16 cellular contexts compared by ENCODE assay signal in genomic region chr13:33758113-33758512, GRCh38. TPM values are rescaled to one million over a fixed set of nuclear protein-coding genes. Genes with fewer than 3 reads are reported as not detected.
DNase-seq lines count a peak whose midpoint lies in the region; ATAC-seq and TF ChIP-seq lines count a peak whose summit lies in the region.
"Had no signal": no experiment of that assay in that cellular context is flagged by ENCODE, and none has a peak within 500 bp of the region (broad histone marks: within the 10 kb centered on the region; RNA-seq: fewer than 3 reads in every experiment).

No MANE protein-coding gene starts in this region.

- H3K4me3 ChIP-seq in OCI-LY3 (ENCODE audit: low read length) (no peak overlapping the region), vagina (no peak overlapping the region), MM.1S (ENCODE audit: low read length) (no peak overlapping the region)
- H3K4me3 ChIP-seq: breast epithelium, lower lobe of right lung, stomach had no signal

- TF ChIP-seq CTCF in OCI-LY3 (IDR thresholded peaks at IDR 0.05; ENCODE audit: low read depth, low read length) (no peak), vagina (IDR thresholded peaks at IDR 0.05) (no peak), MM.1S (IDR thresholded peaks at IDR 0.05; ENCODE audit: low read length) (no peak)

- H3K79me2 ChIP-seq in OCI-LY3 (ENCODE audit: low read length), result no peaks in the 10 kb centered on the region
- no peaks in the 10 kb centered on the region for H3K79me2 ChIP-seq in MM.1S (ENCODE audit: low read length)

- H2AFZ ChIP-seq in OCI-LY3 (ENCODE audit: low read depth, low read length) (no peak overlapping the region), MM.1S (ENCODE audit: low read length) (no peak overlapping the region)

- ATAC-seq in GM18909 (IDR thresholded peaks at IDR 0.05; ENCODE audit: poor library complexity, unreplicated experiment), result peak; percentile 58
- ATAC-seq in GM21723 (IDR thresholded peaks at IDR 0.05; ENCODE audit: unreplicated experiment), result peak; percentile 67
- ATAC-seq in HG03108 (IDR thresholded peaks at IDR 0.05; ENCODE audit: unreplicated experiment), result peak; percentile 63
- no peak for ATAC-seq in stimulated activated naive CD8-positive, alpha-beta T cell treated with anti-CD3 and anti-CD28 coated beads, Interleukin-15, Interleukin-2, amounts not matched to agents 100 U/mL and 50 U/mL, for 24 hours
- ATAC-seq: effector memory CD8-positive, alpha-beta T cell; lower lobe of right lung; right cardiac atrium had no signal

- H3K4me2 ChIP-seq in OCI-LY3 (ENCODE audit: low read length) (peak overlapping the region; percentile 52), MM.1S (ENCODE audit: low read depth, low read length) (no peak overlapping the region)
- H3K4me2 ChIP-seq: SK-N-SH had no signal

- peaks cover 23% of the 10 kb centered on the region for H3K4me1 ChIP-seq in OCI-LY3 (ENCODE audit: low read length)
- no peaks in the 10 kb centered on the region for H3K4me1 ChIP-seq in vagina
- H3K4me1 ChIP-seq in MM.1S (ENCODE audit: low read length), result no peaks in the 10 kb centered on the region
- H3K4me1 ChIP-seq: breast epithelium, lower lobe of right lung, stomach had no signal

- intact Hi-C loops in vagina (cut with DNase I), result no loop called here

- no peaks in the 10 kb centered on the region for H3K9me3 ChIP-seq in OCI-LY3 (ENCODE audit: insufficient read depth, low read length)
- H3K9me3 ChIP-seq in vagina, result no peaks in the 10 kb centered on the region
- no peaks in the 10 kb centered on the region for H3K9me3 ChIP-seq in MM.1S (replicated peaks; ENCODE audit: insufficient read depth, low read length)
- H3K9me3 ChIP-seq: breast epithelium, lower lobe of right lung, SK-N-SH, stomach had no signal

- no peaks in the 10 kb centered on the region for H3K9me2 ChIP-seq in MM.1S (replicated peaks; ENCODE audit: insufficient read depth, low read length)
- H3K9me2 ChIP-seq: SK-N-SH had no signal

- no peaks in the 10 kb centered on the region for H3F3A ChIP-seq in MM.1S (ENCODE audit: insufficient read depth, low read length)

- H3K27ac ChIP-seq in OCI-LY3 (ENCODE audit: low read length), result no peak overlapping the region
- H3K27ac ChIP-seq in vagina, result no peak overlapping the region
- H3K27ac ChIP-seq in MM.1S (ENCODE audit: low read length), result no peak overlapping the region
- H3K27ac ChIP-seq: breast epithelium, lower lobe of right lung, stomach had no signal

- H3K9ac ChIP-seq in OCI-LY3 (ENCODE audit: low read length), result no peak overlapping the region
- H3K9ac ChIP-seq in MM.1S (ENCODE audit: low read length), result no peak overlapping the region
- H3K9ac ChIP-seq: SK-N-SH had no signal

- no peaks in the 10 kb centered on the region for H3K36me3 ChIP-seq in OCI-LY3 (replicated peaks; ENCODE audit: low read depth, low read length)
- no peaks in the 10 kb centered on the region for H3K36me3 ChIP-seq in vagina
- no peaks in the 10 kb centered on the region for H3K36me3 ChIP-seq in MM.1S (replicated peaks; ENCODE audit: insufficient read depth, low read length)
- H3K36me3 ChIP-seq: breast epithelium, lower lobe of right lung, stomach had no signal

- TF ChIP-seq POLR2A in vagina (IDR thresholded peaks at IDR 0.05), result no peak

- no peaks in the 10 kb centered on the region for H4K20me1 ChIP-seq in OCI-LY3 (ENCODE audit: insufficient read depth, low read length)
- no peaks in the 10 kb centered on the region for H4K20me1 ChIP-seq in MM.1S (ENCODE audit: insufficient read depth, low read length)

- no peak for DNase-seq in NCI-H2107 treated with DMSO at 0.1 percent for 48 hours (lab: John Stamatoyannopoulos, UW; ENCODE audit: unreplicated experiment)
- no peak for DNase-seq in stimulated activated naive CD8-positive, alpha-beta T cell treated with anti-CD3 and anti-CD28 coated beads, Interleukin-15, Interleukin-2, amounts not matched to agents 100 U/mL and 50 U/mL, for 24 hours
- no peak for DNase-seq in vagina (ENCODE audit: extremely low spot score in 2 of 2)
- no peak for DNase-seq in MM.1S
- DNase-seq: activated naive CD4-positive, alpha-beta T cell treated with anti-CD3 and anti-CD28 coated beads, Interleukin-2, amount 10 ng/mL, durations not matched to agents 7 days and 5 days; effector memory CD8-positive, alpha-beta T cell; lower lobe of right lung; NK-92 treated with Interleukin-12 subunit alpha and Interleukin-12 subunit beta, amount 100 ng/mL, for 24 hours; right cardiac atrium; SK-N-SH; stomach had no signal

- H3K27me3 ChIP-seq in OCI-LY3 (ENCODE audit: low read depth, low read length) (peaks cover 30% of the 10 kb centered on the region), vagina (no peaks in the 10 kb centered on the region), MM.1S (replicated peaks; ENCODE audit: insufficient read depth, low read length) (no peaks in the 10 kb centered on the region)
- H3K27me3 ChIP-seq: breast epithelium, stomach had no signal

RNA-seq across cellular contexts. Expression of gene RFC3, which starts 59.8 kb away (rescaled TPM):
- total RNA-seq in vagina, result 8.6 TPM
